14 cellular contexts compared by ENCODE assay signal in genomic region chr9:127541865-127542264, GRCh38.
A peak's percentile ranks its signal among the peaks of the same experiment; 100 is the strongest.
DNase-seq lines count a peak whose midpoint lies in the region; ATAC-seq and TF ChIP-seq lines count a peak whose summit lies in the region.
"Had no signal": no experiment of that assay in that cellular context is flagged by ENCODE, and none has a peak within 500 bp of the region (broad histone marks: within the 10 kb centered on the region; RNA-seq: fewer than 3 reads in every experiment).

No MANE protein-coding gene starts in this region.

- peak overlapping the region; percentile 57 for H3K27ac ChIP-seq in AG04450 (ENCODE audit: low read depth, low read length)
- H3K27ac ChIP-seq: HL-60 had no signal

- H3K36me3 Mint-ChIP-seq in WTC11 = no peaks in the 10 kb centered on the region

- H3K9me3 Mint-ChIP-seq in WTC11 = no peaks in the 10 kb centered on the region

- peaks cover 30% of the 10 kb centered on the region for H3K4me1 Mint-ChIP-seq in WTC11
- H3K4me1 Mint-ChIP-seq: B cell had no signal

- no peaks in the 10 kb centered on the region for H3K27me3 Mint-ChIP-seq in WTC11 (ENCODE audit: low read depth)

- H3K27ac Mint-ChIP-seq in WTC11 = peak overlapping the region; percentile 80; the same call in 1 of the 2 replicates
- H3K27ac Mint-ChIP-seq: B cell had no signal

- POLR2A ChIA-PET in AG04450 (lab: Yijun Ruan, JAX) = interaction anchor here (0.6 to 1.0 kb wide), 2 partner anchors 20 to 68 kb away, joined by 4 to 7 read pairs; no protein-coding TSS in a partner anchor
- POLR2A ChIA-PET in WTC11 (lab: Charles Lee) = no interaction called here

- TF ChIP-seq CTCF in AG04450 (IDR thresholded peaks at IDR 0.05; ENCODE audit: low read depth, low read length) (no peak), WTC11 (IDR thresholded peaks at IDR 0.05) (no peak), foreskin fibroblast (IDR thresholded peaks at IDR 0.05; ENCODE audit: low read depth, low read length) (no peak)

- no peak overlapping the region for H3K4me3 Mint-ChIP-seq in WTC11
- H3K4me3 Mint-ChIP-seq: B cell had no signal

- H3K27me3 ChIP-seq in AG04450 (ENCODE audit: control insufficient read depth, insufficient read depth, low read length) = no peaks in the 10 kb centered on the region

- CTCF ChIA-PET in AG04450 (lab: Charles Lee) (no interaction called here), WTC11 (lab: Charles Lee) (interaction anchor here (1.0 to 3.6 kb wide), 4 partner anchors 15 to 193 kb away, joined by 3 to 28 read pairs (median 15); no protein-coding TSS in a partner anchor)

- no peak for ATAC-seq in WTC11
- peak; percentile 82 for ATAC-seq in sciatic nerve
- ATAC-seq in GM19452 (IDR thresholded peaks at IDR 0.05; ENCODE audit: unreplicated experiment) = no peak

- H3K4me3 ChIP-seq in AG04450 (ENCODE audit: low read depth, low read length) (no peak overlapping the region), foreskin fibroblast (ENCODE audit: low read depth in 1 of 2, low read length in 2 of 2) (no peak overlapping the region)

- DNase-seq in AG04450 (ENCODE audit: low read depth, low spot score) = no peak
- DNase-seq in WTC11 (ENCODE audit: low spot score) = no peak
- peak; percentile 63 to 78 for DNase-seq in foreskin fibroblast
- DNase-seq in sciatic nerve (ENCODE audit: low spot score) = peak; percentile 83
- no peak for DNase-seq in DMS53 treated with DMSO at 0.1 percent for 48 hours (lab: John Stamatoyannopoulos, UW; ENCODE audit: unreplicated experiment)
- DNase-seq in cerebellar nuclear complex (lab: John Stamatoyannopoulos, UW) = no peak
- no peak for DNase-seq in NK-92 treated with Interleukin-12 subunit alpha and Interleukin-12 subunit beta, amount 100 ng/mL, for 24 hours (lab: John Stamatoyannopoulos, UW)
- DNase-seq: amygdala; MV-4-11; NCI-H526 treated with DMSO at 0.1 percent for 48 hours; stimulated activated naive CD4-positive, alpha-beta T cell had no signal

- intact Hi-C loops in sciatic nerve (cut with DNase I) = no loop called here

- no peaks in the 10 kb centered on the region; the same call in 1 of the 2 replicates for H3K9me3 ChIP-seq in AG04450 (ENCODE audit: control insufficient read depth, insufficient read depth, low read length)

TF ChIP-seq in WTC11, 78 proteins besides CTCF, POLR2A, EP300 and RAD21:
- TF ChIP-seq MAX (CRISPR knock-in tag; IDR thresholded peaks at IDR 0.05) (no peak), E2F4 (CRISPR knock-in tag; IDR thresholded peaks at IDR 0.05; ENCODE audit: borderline replicate concordance, low read depth) (no peak), GTF2I (CRISPR knock-in tag; conservative IDR thresholded peaks at IDR 0.05) (no peak), TCF7 (CRISPR knock-in tag; IDR thresholded peaks at IDR 0.05; ENCODE audit: low read depth) (no peak)

Comparison
In these comparisons a context has a peak if more than half of its experiments do, and no peak if none do; other contexts are left out.
1. DNase-seq: peak in foreskin fibroblast (2 of 2) and sciatic nerve (single experiment); none in AG04450 (single experiment), WTC11 (single experiment), DMS53 treated with DMSO at 0.1 percent for 48 hours (single experiment), cerebellar nuclear complex (0 of 2) and NK-92 treated with Interleukin-12 subunit alpha and Interleukin-12 subunit beta, amount 100 ng/mL, for 24 hours (single experiment).